11 cellular contexts compared by ENCODE assay signal in genomic region chr11:103903621-103904323, GRCh38.
DNase-seq lines count a peak whose midpoint lies in the region; ATAC-seq lines count a peak whose summit lies in the region.
"Had no signal": no experiment of that assay in that cellular context is flagged by ENCODE, and none has a peak within 500 bp of the region (broad histone marks: within the 10 kb centered on the region; RNA-seq: fewer than 3 reads in every experiment).

No MANE protein-coding gene starts in this region.

- H3K4me1 Mint-ChIP-seq in stimulated activated memory B cell treated with anti-CD40 and anti-IgM and Interleukin-4, amounts not matched to agents 10 μg/mL and 1 μg/mL and 100 μg/mL, for 72 hours: peaks cover 19% of the 10 kb centered on the region
- no peaks in the 10 kb centered on the region for H3K4me1 Mint-ChIP-seq in activated CD4-positive, alpha-beta T cell treated with anti-CD3 and anti-CD28 coated beads for 36 hours

- POLR2A ChIA-PET in activated CD4-positive, alpha-beta T cell treated with anti-CD3 and anti-CD28 coated beads for 36 hours (lab: Charles Lee): interaction anchor here (0.6 kb wide), 1 partner anchor 28 kb away, joined by 7 read pairs; no protein-coding TSS in a partner anchor

- CTCF ChIA-PET in activated CD4-positive, alpha-beta T cell treated with anti-CD3 and anti-CD28 coated beads for 36 hours (lab: Charles Lee): no interaction called here

- peak; percentile 89 for ATAC-seq in HG02571 (IDR thresholded peaks at IDR 0.05; ENCODE audit: unreplicated experiment)
- ATAC-seq in HG03439 (IDR thresholded peaks at IDR 0.05; ENCODE audit: unreplicated experiment): peak; percentile 89
- peak; percentile 90 for ATAC-seq in stimulated activated memory B cell treated with anti-CD40 and anti-IgM and Interleukin-4, amounts not matched to agents 10 μg/mL and 1 μg/mL and 100 μg/mL, for 72 hours
- ATAC-seq in activated CD4-positive, alpha-beta T cell treated with anti-CD3 and anti-CD28 coated beads for 36 hours: no peak
- ATAC-seq: naive thymus-derived CD8-positive, alpha-beta T cell had no signal

- H3K4me3 Mint-ChIP-seq in stimulated activated memory B cell treated with anti-CD40 and anti-IgM and Interleukin-4, amounts not matched to agents 10 μg/mL and 1 μg/mL and 100 μg/mL, for 72 hours: no peak overlapping the region
- H3K4me3 Mint-ChIP-seq in activated CD4-positive, alpha-beta T cell treated with anti-CD3 and anti-CD28 coated beads for 36 hours: no peak overlapping the region
- H3K4me3 Mint-ChIP-seq: IgD-negative memory B cell; naive thymus-derived CD8-positive, alpha-beta T cell had no signal

- DNase-seq in NCI-H748 (lab: John Stamatoyannopoulos, UW; ENCODE audit: unreplicated experiment) (peak; percentile 13), NCI-H748 treated with DMSO at 0.1 percent for 48 hours (lab: John Stamatoyannopoulos, UW) (no peak), NCI-H2171 (lab: John Stamatoyannopoulos, UW) (no peak), DMS 273 (lab: John Stamatoyannopoulos, UW; ENCODE audit: unreplicated experiment) (no peak)
- DNase-seq in activated CD4-positive, alpha-beta T cell treated with anti-CD3 and anti-CD28 coated beads for 36 hours: no peak
- DNase-seq: naive thymus-derived CD8-positive, alpha-beta T cell; stimulated activated CD4-positive, alpha-beta T cell treated with anti-CD3 and anti-CD28 coated beads, Interleukin-4, amount 100 ng/mL, for 4 hours had no signal

- H3K27me3 Mint-ChIP-seq in stimulated activated memory B cell treated with anti-CD40 and anti-IgM and Interleukin-4, amounts not matched to agents 10 μg/mL and 1 μg/mL and 100 μg/mL, for 72 hours: no peaks in the 10 kb centered on the region
- no peaks in the 10 kb centered on the region for H3K27me3 Mint-ChIP-seq in activated CD4-positive, alpha-beta T cell treated with anti-CD3 and anti-CD28 coated beads for 36 hours
- H3K27me3 Mint-ChIP-seq: naive thymus-derived CD8-positive, alpha-beta T cell had no signal

- no peaks in the 10 kb centered on the region for H3K9me3 Mint-ChIP-seq in stimulated activated memory B cell treated with anti-CD40 and anti-IgM and Interleukin-4, amounts not matched to agents 10 μg/mL and 1 μg/mL and 100 μg/mL, for 72 hours
- H3K9me3 Mint-ChIP-seq in activated CD4-positive, alpha-beta T cell treated with anti-CD3 and anti-CD28 coated beads for 36 hours (ENCODE audit: low read depth): peaks cover 2% of the 10 kb centered on the region
- H3K9me3 Mint-ChIP-seq: IgD-negative memory B cell had no signal

- no peaks in the 10 kb centered on the region for H3K36me3 Mint-ChIP-seq in stimulated activated memory B cell treated with anti-CD40 and anti-IgM and Interleukin-4, amounts not matched to agents 10 μg/mL and 1 μg/mL and 100 μg/mL, for 72 hours
- H3K36me3 Mint-ChIP-seq in activated CD4-positive, alpha-beta T cell treated with anti-CD3 and anti-CD28 coated beads for 36 hours (ENCODE audit: low read depth): no peaks in the 10 kb centered on the region
- H3K36me3 Mint-ChIP-seq: IgD-negative memory B cell; naive thymus-derived CD8-positive, alpha-beta T cell had no signal

- intact Hi-C loops in activated CD4-positive, alpha-beta T cell treated with anti-CD3 and anti-CD28 coated beads for 36 hours (cut with DNase I, micrococcal nuclease): no loop called here

- H3K27ac Mint-ChIP-seq in stimulated activated memory B cell treated with anti-CD40 and anti-IgM and Interleukin-4, amounts not matched to agents 10 μg/mL and 1 μg/mL and 100 μg/mL, for 72 hours: no peak overlapping the region
- H3K27ac Mint-ChIP-seq in activated CD4-positive, alpha-beta T cell treated with anti-CD3 and anti-CD28 coated beads for 36 hours: no peak overlapping the region
- H3K27ac Mint-ChIP-seq: IgD-negative memory B cell; naive thymus-derived CD8-positive, alpha-beta T cell had no signal
